16 cellular contexts compared by ENCODE assay signal in genomic region chr2:100482741-100483140, GRCh38. TPM values are rescaled to one million over a fixed set of nuclear protein-coding genes. Genes with fewer than 3 reads are reported as not detected.
DNase-seq lines count a peak whose midpoint lies in the region; ATAC-seq and TF ChIP-seq lines count a peak whose summit lies in the region.
"Had no signal": no experiment of that assay in that cellular context is flagged by ENCODE, and none has a peak within 500 bp of the region (broad histone marks: within the 10 kb centered on the region; RNA-seq: fewer than 3 reads in every experiment).

No MANE protein-coding gene starts in this region.

- DNase-seq in AG04450 (ENCODE audit: low read depth, low spot score), result no peak
- peak; percentile 32 for DNase-seq in GM12865 (ENCODE audit: low read depth)
- DNase-seq in OCI-LY7 (ENCODE audit: low spot score), result peak; percentile 4
- peak; percentile 31 for DNase-seq in globus pallidus (ENCODE audit: low spot score)
- DNase-seq in natural killer cell, result no peak
- no peak for DNase-seq in NCI-H2107 treated with DMSO at 0.1 percent for 48 hours (lab: John Stamatoyannopoulos, UW; ENCODE audit: unreplicated experiment)
- no peak for DNase-seq in NCI-H1417 (lab: John Stamatoyannopoulos, UW)
- DNase-seq in NCI-H1694 (lab: John Stamatoyannopoulos, UW), result no peak
- DNase-seq: activated CD4-positive, alpha-beta T cell treated with anti-CD3 and anti-CD28 coated beads, Interleukin-2, amount 50 U/mL, for 4 hours; activated naive CD4-positive, alpha-beta T cell treated with anti-CD3 and anti-CD28 coated beads for 36 hours; CD4-positive, alpha-beta T cell; cerebellar nuclear complex; NCI-H1105 treated with DMSO at 0.1 percent for 48 hours; NCI-H526 treated with DMSO at 0.1 percent for 48 hours had no signal

- no TSS peak for BruUV-seq in OCI-LY7 (replicated peaks; lab: Mats Ljungman, UMichigan)

- no peak overlapping the region for H3K4me3 ChIP-seq in AG04450 (ENCODE audit: low read depth, low read length)
- no peak overlapping the region for H3K4me3 ChIP-seq in GM12865 (ENCODE audit: low read depth, low read length)
- no peak overlapping the region for H3K4me3 ChIP-seq in OCI-LY7 (ENCODE audit: low read depth, low read length, poor library complexity, severe bottlenecking)

- intact Hi-C loops in OCI-LY7 (cut with micrococcal nuclease; ENCODE audit: unreplicated experiment), result no loop called here
- intact Hi-C loops in natural killer cell (cut with micrococcal nuclease), result no loop called here

- ATAC-seq in natural killer cell, result no peak

- no peaks in the 10 kb centered on the region for H3K9me2 ChIP-seq in OCI-LY7 (ENCODE audit: insufficient read depth, low read length)

- no peak overlapping the region for H3K4me2 ChIP-seq in OCI-LY7 (ENCODE audit: low read length)

- POLR2A ChIA-PET in AG04450 (lab: Yijun Ruan, JAX), result no interaction called here
- POLR2A ChIA-PET in OCI-LY7 (lab: Charles Lee), result no interaction called here

- no peak overlapping the region for H2AFZ ChIP-seq in OCI-LY7 (ENCODE audit: low read length)

- no peaks in the 10 kb centered on the region for H3K79me2 ChIP-seq in OCI-LY7 (ENCODE audit: insufficient read depth, low read depth, low read length)

- TF ChIP-seq CTCF in AG04450 (IDR thresholded peaks at IDR 0.05; ENCODE audit: low read depth, low read length) (0 out of 2 replicates have a peak, but pooled peaks have one; percentile 26), GM12865 (IDR thresholded peaks at IDR 0.05; ENCODE audit: insufficient read depth, low read depth, low read length, missing control alignments) (peak; percentile 21), OCI-LY7 (conservative IDR thresholded peaks at IDR 0.05; ENCODE audit: low read length) (peak; percentile 64), natural killer cell (IDR thresholded peaks at IDR 0.05) (no peak)

- H3K4me1 Mint-ChIP-seq in natural killer cell, result no peaks in the 10 kb centered on the region

- H3K27me3 ChIP-seq in AG04450 (ENCODE audit: control insufficient read depth, insufficient read depth, low read length), result peaks cover 4% of the 10 kb centered on the region

- no peaks in the 10 kb centered on the region for H3K9me3 Mint-ChIP-seq in natural killer cell
- H3K9me3 Mint-ChIP-seq: activated naive CD4-positive, alpha-beta T cell treated with anti-CD3 and anti-CD28 coated beads for 36 hours; CD4-positive, alpha-beta T cell had no signal

- H3K4me1 ChIP-seq in OCI-LY7 (ENCODE audit: insufficient read depth, low read length, poor library complexity, severe bottlenecking), result no peaks in the 10 kb centered on the region

- H4K20me1 ChIP-seq in OCI-LY7 (ENCODE audit: insufficient read depth, low read length), result no peaks in the 10 kb centered on the region

- H3K36me3 ChIP-seq in OCI-LY7 (ENCODE audit: insufficient read depth, low read length), result no peaks in the 10 kb centered on the region

- no peak overlapping the region for H3K27ac ChIP-seq in AG04450 (ENCODE audit: low read depth, low read length)
- no peak overlapping the region for H3K27ac ChIP-seq in OCI-LY7 (ENCODE audit: low read depth, low read length, poor library complexity, severe bottlenecking)

- H3K4me3 Mint-ChIP-seq in natural killer cell, result no peak overlapping the region
- H3K4me3 Mint-ChIP-seq: activated naive CD4-positive, alpha-beta T cell treated with anti-CD3 and anti-CD28 coated beads for 36 hours; CD4-positive, alpha-beta T cell had no signal

- CTCF ChIA-PET in AG04450 (lab: Charles Lee), result no interaction called here
- CTCF ChIA-PET in OCI-LY7 (lab: Charles Lee; ENCODE audit: unreplicated experiment), result no interaction called here

- no peak overlapping the region for H3K27ac Mint-ChIP-seq in natural killer cell
- H3K27ac Mint-ChIP-seq: activated naive CD4-positive, alpha-beta T cell treated with anti-CD3 and anti-CD28 coated beads for 36 hours; CD4-positive, alpha-beta T cell had no signal

- H3K36me3 Mint-ChIP-seq in natural killer cell, result no peaks in the 10 kb centered on the region

- H3K9me3 ChIP-seq in AG04450 (ENCODE audit: control insufficient read depth, insufficient read depth, low read length), result no peaks in the 10 kb centered on the region
- H3K9me3 ChIP-seq in OCI-LY7 (ENCODE audit: low read length), result no peaks in the 10 kb centered on the region

- H3K27me3 Mint-ChIP-seq in natural killer cell (ENCODE audit: low read depth in 2 of 2), result peaks cover 6 to 24% of the 10 kb centered on the region in 2 donors

RNA-seq across cellular contexts. Expression of gene NMS, which starts 12.5 kb away (rescaled TPM):
- not detected in 2 replicates for polyA plus RNA-seq in AG04450 (2011; rRNA removed)
- polyA minus RNA-seq in AG04450 (2011; rRNA and poly(A)+ RNA removed), result not detected in 2 replicates
- not detected in 2 replicates for total RNA-seq in OCI-LY7 (2014; rRNA removed; shearing (Covaris generic))
- not detected in 2 replicates for total RNA-seq in OCI-LY7 (2022)
- not detected for total RNA-seq in natural killer cell
- total RNA-seq: activated naive CD4-positive, alpha-beta T cell treated with anti-CD3 and anti-CD28 coated beads for 36 hours; CD4-positive, alpha-beta T cell; fibroblast of villous mesenchyme; liver had no signal
- polyA plus RNA-seq: liver had no signal

Comparison
In these comparisons a context has a peak if more than half of its experiments do, and no peak if none do; other contexts are left out.
1. DNase-seq: peak in GM12865 (single experiment), OCI-LY7 (single experiment) and globus pallidus (single experiment); none in AG04450 (single experiment), natural killer cell (single experiment), NCI-H2107 treated with DMSO at 0.1 percent for 48 hours (single experiment), NCI-H1417 (0 of 3) and NCI-H1694 (single experiment).